Comparison of ENCODE assay signal across 8 cellular contexts in the genomic region with DNA sequence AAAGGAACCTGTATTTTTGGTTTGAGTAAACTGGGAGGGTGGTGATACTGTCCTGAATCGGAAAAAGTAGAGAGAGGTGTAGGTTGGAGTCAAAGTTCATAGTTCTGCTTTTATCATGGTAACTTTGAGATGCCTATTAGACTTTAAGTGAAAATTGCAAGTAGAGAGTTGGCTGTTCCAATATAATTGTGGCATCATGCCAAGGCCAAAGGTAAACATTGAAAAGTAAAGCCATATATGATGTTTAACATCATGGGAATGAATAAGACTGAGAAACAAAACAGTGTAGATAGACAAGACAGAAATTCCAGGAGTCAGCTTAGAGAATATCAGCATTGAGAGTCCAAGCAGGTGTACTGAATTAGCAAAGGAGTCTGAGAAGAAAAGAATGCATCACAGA.
"Had no signal": no experiment of that assay in that cellular context is flagged by ENCODE, and none has a peak within 500 bp of the region (broad histone marks: within the 10 kb centered on the region; RNA-seq: fewer than 3 reads in every experiment).

No MANE protein-coding gene starts in this region.

- H3K27ac Mint-ChIP-seq: HFFc6 had no signal

- DNase-seq: GM23248, GOT3, H7, HFFc6, IMR-90 had no signal

- H3K9ac ChIP-seq: GM23248 had no signal

- H3K27ac ChIP-seq: GM23248, HL-60 had no signal

- H3K4me1 ChIP-seq: HAP-1 had no signal

- H3K9me3 ChIP-seq: HAP-1 had no signal

- H2AFZ ChIP-seq: GM23248 had no signal

- H3K36me3 ChIP-seq: HAP-1 had no signal

- H3K9me3 Mint-ChIP-seq: HFFc6 had no signal

- H3K4me3 Mint-ChIP-seq: HFFc6 had no signal

- ATAC-seq: HCT116 had no signal

- H3K4me3 ChIP-seq: GM23248, HAP-1 had no signal
